Comparison of ENCODE assay signal across 10 cellular contexts in the genomic region with DNA sequence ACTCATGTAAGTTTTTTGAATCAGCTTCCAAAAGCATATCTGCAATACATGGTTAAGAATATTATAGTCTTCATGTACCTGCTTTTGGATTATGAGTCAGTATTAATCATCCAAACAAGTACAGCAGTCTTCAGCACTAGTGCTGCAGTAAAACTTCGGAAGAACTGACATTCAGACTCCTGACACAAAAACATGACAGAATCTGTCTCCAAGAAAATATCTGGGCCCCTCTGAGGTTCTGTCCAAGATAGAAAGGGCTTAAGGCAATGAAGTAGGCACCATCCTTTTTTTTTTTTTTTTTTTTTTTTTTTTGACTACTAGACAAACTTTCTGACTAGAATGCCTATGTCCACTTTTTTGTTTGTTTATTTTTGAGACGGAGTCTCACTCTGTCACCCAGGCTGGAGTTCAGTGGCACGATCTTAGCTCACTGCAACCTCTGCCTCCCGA.
DNase-seq lines count a peak whose midpoint lies in the region; ATAC-seq, FAIRE-seq and TF ChIP-seq lines count a peak whose summit lies in the region.
"Had no signal": no experiment of that assay in that cellular context is flagged by ENCODE, and none has a peak within 500 bp of the region (broad histone marks: within the 10 kb centered on the region; RNA-seq: fewer than 3 reads in every experiment).

No MANE protein-coding gene starts in this region.

- DNase-seq in GM23248 (peak; percentile 74), RCC 7860 (ENCODE audit: low spot score) (peak; percentile 35), fibroblast of mammary gland (ENCODE audit: low read depth) (peak; percentile 67), psoas muscle (no peak), NCI-H1092 (lab: John Stamatoyannopoulos, UW) (no peak), sigmoid colon (no peak), NCI-H524 treated with DMSO at 0.1 percent for 48 hours (lab: John Stamatoyannopoulos, UW) (no peak)
- DNase-seq: adrenal gland, NCI-H1930, retina had no signal

- H3K9me3 ChIP-seq in GM23248 (ENCODE audit: low read depth), result no peaks in the 10 kb centered on the region
- H3K9me3 ChIP-seq in psoas muscle, result no peaks in the 10 kb centered on the region
- no peaks in the 10 kb centered on the region for H3K9me3 ChIP-seq in sigmoid colon
- H3K9me3 ChIP-seq: adrenal gland had no signal

- peaks cover 17% of the 10 kb centered on the region for H3F3A ChIP-seq in GM23248 (ENCODE audit: insufficient read depth)

- H2AFZ ChIP-seq in GM23248, result no peak overlapping the region

- no peak for TF ChIP-seq CTCF in fibroblast of mammary gland (conservative IDR thresholded peaks at IDR 0.05; ENCODE audit: control insufficient read depth, insufficient read depth, low read depth, low read length)
- no peak for TF ChIP-seq CTCF in psoas muscle (IDR thresholded peaks at IDR 0.05)
- TF ChIP-seq CTCF in sigmoid colon (IDR thresholded peaks at IDR 0.05), result no peak

- 54 to 61% methylated on average over 4 of the region's 4 CpGs for WGBS in GM23248 (ENCODE audit: low coverage in 1 of 2, low lambda C conversion rate in 2 of 2, missing lambda C conversion rate in 2 of 2), 2 experiments
- 54 to 77% (median 54%) methylated on average over 4 of the region's 4 CpGs for WGBS in psoas muscle, 3 donors
- 56 to 77% methylated on average over 4 of the region's 4 CpGs for WGBS in sigmoid colon, 2 donors

- peaks cover 54% of the 10 kb centered on the region for H4K20me1 ChIP-seq in GM23248 (ENCODE audit: insufficient read depth)

- H3K4me3 ChIP-seq in GM23248, result peak overlapping the region; percentile 27; the same call in 1 of the 2 replicates
- H3K4me3 ChIP-seq in fibroblast of mammary gland (ENCODE audit: control insufficient read depth, low read depth, low read length), result no peak overlapping the region
- no peak overlapping the region for H3K4me3 ChIP-seq in psoas muscle
- H3K4me3 ChIP-seq in sigmoid colon, result no peak overlapping the region
- H3K4me3 ChIP-seq: adrenal gland had no signal

- in situ Hi-C loops in GM23248 (cut with MboI), result no loop called here

- FAIRE-seq in RCC 7860 (lab: Jason Lieb, UNC), result peak; percentile 57

- H3K9ac ChIP-seq in GM23248, result no peak overlapping the region

- peaks cover 100% of the 10 kb centered on the region for H3K79me2 ChIP-seq in GM23248 (ENCODE audit: insufficient read depth)

- peak overlapping the region; percentile 6 for H3K4me2 ChIP-seq in GM23248 (ENCODE audit: unreplicated experiment)

- no peak for TF ChIP-seq POLR2A in sigmoid colon (IDR thresholded peaks at IDR 0.05)

- H3K9me2 ChIP-seq in GM23248 (ENCODE audit: insufficient read depth), result no peaks in the 10 kb centered on the region

- H3K27me3 ChIP-seq in GM23248 (replicated peaks; ENCODE audit: insufficient read depth), result no peaks in the 10 kb centered on the region
- H3K27me3 ChIP-seq in psoas muscle (ENCODE audit: insufficient read depth in 3 of 3, low read length in 2 of 3), result no peaks in the 10 kb centered on the region
- H3K27me3 ChIP-seq in sigmoid colon, result no peaks in the 10 kb centered on the region
- H3K27me3 ChIP-seq: adrenal gland had no signal

- H3K27ac ChIP-seq in GM23248, result peak overlapping the region; percentile 38
- peak overlapping the region; percentile 84 for H3K27ac ChIP-seq in psoas muscle
- peak overlapping the region in 2 of 4 donors; percentile 7 to 11 for H3K27ac ChIP-seq in sigmoid colon

- no peak for TF ChIP-seq EP300 in sigmoid colon (IDR thresholded peaks at IDR 0.05)

- intact Hi-C loops in psoas muscle (cut with DNase I), result no loop called here
- intact Hi-C loops in sigmoid colon (cut with DNase I), result no loop called here

- H3K4me1 ChIP-seq in GM23248 (ENCODE audit: insufficient read depth) (peaks cover 56% of the 10 kb centered on the region), psoas muscle (peaks cover 77% of the 10 kb centered on the region), sigmoid colon (peaks cover 0 to 65% (median 53%) of the 10 kb centered on the region in 4 donors)

- peak; percentile 90 to 92 (median 90) for ATAC-seq in psoas muscle

- H3K36me3 ChIP-seq in GM23248 (ENCODE audit: low read depth), result no peaks in the 10 kb centered on the region
- no peaks in the 10 kb centered on the region for H3K36me3 ChIP-seq in psoas muscle (ENCODE audit: insufficient read depth in 1 of 2, low read depth in 1 of 2)
- no peaks in the 10 kb centered on the region for H3K36me3 ChIP-seq in sigmoid colon
- H3K36me3 ChIP-seq: adrenal gland had no signal

Comparison
In these comparisons a context has a peak if more than half of its experiments do, and no peak if none do; other contexts are left out.
1. DNase-seq: peak in GM23248 (single experiment), RCC 7860 (single experiment) and fibroblast of mammary gland (single experiment); none in psoas muscle (0 of 2), NCI-H1092 (single experiment), sigmoid colon (single experiment) and NCI-H524 treated with DMSO at 0.1 percent for 48 hours (single experiment).